Comparison of ENCODE assay signal across 8 cellular contexts in genomic region chr15:89367485-89368451, GRCh38. TPM values are rescaled to one million over a fixed set of nuclear protein-coding genes. Genes with fewer than 3 reads are reported as not detected.
DNase-seq lines count a peak whose midpoint lies in the region; ATAC-seq and TF ChIP-seq lines count a peak whose summit lies in the region.

No MANE protein-coding gene starts in this region.

- H3K27me3 ChIP-seq in H7 (ENCODE audit: control insufficient read depth, insufficient read depth, low read length) = peaks cover 100% of the 10 kb centered on the region
- H3K27me3 ChIP-seq in right atrium auricular region = peaks cover 65 to 85% of the 10 kb centered on the region in 2 donors

- no peak for DNase-seq in AG04449 (ENCODE audit: low read depth, low spot score)
- DNase-seq in H7 = peak; percentile 96
- no peak for DNase-seq in T-helper 2 cell treated with Interferon-gamma antibody and Interleukin-4, amounts not matched to agents 5 μg/mL and 100 μg/mL, for 36 hours (ENCODE audit: low spot score)
- peak; percentile 83 for DNase-seq in iPS-NIHi7 (ENCODE audit: extremely low spot score)
- DNase-seq in right atrium auricular region (ENCODE audit: low spot score) = no peak
- no peak for DNase-seq in HEK293T (ENCODE audit: extremely low spot score)

- peak overlapping the region; percentile 36 for H3K4me3 Mint-ChIP-seq in T-helper 2 cell treated with Interferon-gamma antibody and Interleukin-4, amounts not matched to agents 5 μg/mL and 100 μg/mL, for 36 hours

- TF ChIP-seq CTCF in AG04449 (IDR thresholded peaks at IDR 0.05; ENCODE audit: insufficient read depth, low read length, missing control alignments) (no peak), right atrium auricular region (IDR thresholded peaks at IDR 0.05) (no peak)

- H3K4me3 ChIP-seq in AG04449 (ENCODE audit: low read depth, low read length) (peak overlapping the region; percentile 12), H7 (ENCODE audit: insufficient read depth, low read depth, low read length) (peak overlapping the region; percentile 45), right atrium auricular region (peak overlapping the region in 1 of 2 donors; percentile 26)

- no peaks in the 10 kb centered on the region for H3K9me3 ChIP-seq in right atrium auricular region

- peaks cover 0 to 28% of the 10 kb centered on the region in 2 donors for H3K4me1 ChIP-seq in right atrium auricular region

- no peaks in the 10 kb centered on the region for H3K9me3 Mint-ChIP-seq in T-helper 2 cell treated with Interferon-gamma antibody and Interleukin-4, amounts not matched to agents 5 μg/mL and 100 μg/mL, for 36 hours

- no peaks in the 10 kb centered on the region for H3K36me3 Mint-ChIP-seq in T-helper 2 cell treated with Interferon-gamma antibody and Interleukin-4, amounts not matched to agents 5 μg/mL and 100 μg/mL, for 36 hours (ENCODE audit: low read depth)

- no peaks in the 10 kb centered on the region for H3K36me3 ChIP-seq in H7 (replicated peaks; ENCODE audit: control insufficient read depth, insufficient read depth, low read length)
- no peaks in the 10 kb centered on the region for H3K36me3 ChIP-seq in right atrium auricular region

- H3K27ac Mint-ChIP-seq in T-helper 2 cell treated with Interferon-gamma antibody and Interleukin-4, amounts not matched to agents 5 μg/mL and 100 μg/mL, for 36 hours = no peak overlapping the region

- H3K27ac ChIP-seq in right atrium auricular region = no peak overlapping the region

- peaks cover 86% of the 10 kb centered on the region for H3K27me3 Mint-ChIP-seq in T-helper 2 cell treated with Interferon-gamma antibody and Interleukin-4, amounts not matched to agents 5 μg/mL and 100 μg/mL, for 36 hours (ENCODE audit: low read depth)

- peaks cover 3% of the 10 kb centered on the region for H3K4me1 Mint-ChIP-seq in T-helper 2 cell treated with Interferon-gamma antibody and Interleukin-4, amounts not matched to agents 5 μg/mL and 100 μg/mL, for 36 hours (ENCODE audit: low read depth)

- CTCF ChIA-PET in AG04449 (lab: Yijun Ruan, JAX) = interaction anchor here (1.0 to 12.2 kb wide), 4 partner anchors 9 to 104 kb away, joined by 3 to 243 read pairs (median 22); no protein-coding TSS in a partner anchor
- CTCF ChIA-PET in HEK293T (lab: Yijun Ruan, JAX) = interaction anchor here (1.4 to 2.2 kb wide), 2 partner anchors 9 to 11 kb away, joined by 7 to 8 read pairs; no protein-coding TSS in a partner anchor

- POLR2A ChIA-PET in AG04449 (lab: Yijun Ruan, JAX) (no interaction called here), HEK293T (lab: Yijun Ruan, JAX) (no interaction called here)

- ATAC-seq in GM18498 (IDR thresholded peaks at IDR 0.05; ENCODE audit: unreplicated experiment) (no peak), GM18873 (IDR thresholded peaks at IDR 0.05; ENCODE audit: low FRiP score, unreplicated experiment) (no peak)

TF ChIP-seq in HEK293T, 16 proteins besides CTCF, POLR2A, EP300 and RAD21:
- TF ChIP-seq TARDBP (IDR thresholded peaks at IDR 0.05) (no peak), FOXM1 (IDR thresholded peaks at IDR 0.05; ENCODE audit: borderline replicate concordance) (no peak), FOXA1 (IDR thresholded peaks at IDR 0.05) (no peak), FOXK2 (IDR thresholded peaks at IDR 0.05) (no peak), CTBP1 (IDR thresholded peaks at IDR 0.05; ENCODE audit: borderline replicate concordance) (no peak), HDGF (IDR thresholded peaks at IDR 0.05; ENCODE audit: borderline replicate concordance) (no peak), ARNT (IDR thresholded peaks at IDR 0.05) (no peak), LEF1 (IDR thresholded peaks at IDR 0.05; ENCODE audit: borderline replicate concordance) (no peak), PKNOX1 (IDR thresholded peaks at IDR 0.05) (no peak), ZNF384 (IDR thresholded peaks at IDR 0.05) (no peak), SP1 (IDR thresholded peaks at IDR 0.05) (no peak), BHLHE40 (IDR thresholded peaks at IDR 0.05; ENCODE audit: borderline replicate concordance) (no peak), L3MBTL2 (conservative IDR thresholded peaks at IDR 0.05) (no peak), NFRKB (IDR thresholded peaks at IDR 0.05) (no peak), ELF4 (IDR thresholded peaks at IDR 0.05) (no peak), SUZ12 (IDR thresholded peaks at IDR 0.05) (no peak)
TF ChIP-seq in HEK293T: peak in this region for 0.

RNA-seq across cellular contexts. Expression of gene POLG, which starts 33.1 kb away (rescaled TPM):
- 79.4 and 87.8 TPM in 2 replicates for total RNA-seq in H7 (2014; rRNA removed; shearing (Covaris generic))
- total RNA-seq in right atrium auricular region = 10 to 100 TPM; 36.0 to 37.9 TPM

Comparison
In these comparisons a context has a peak if more than half of its experiments do, and no peak if none do; other contexts are left out.
1. DNase-seq: peak in H7 (single experiment) and iPS-NIHi7 (single experiment); none in AG04449 (single experiment), T-helper 2 cell treated with Interferon-gamma antibody and Interleukin-4, amounts not matched to agents 5 μg/mL and 100 μg/mL, for 36 hours (single experiment), right atrium auricular region (single experiment) and HEK293T (single experiment).